ENCODE assay signal across 1 cellular context in the genomic region with DNA sequence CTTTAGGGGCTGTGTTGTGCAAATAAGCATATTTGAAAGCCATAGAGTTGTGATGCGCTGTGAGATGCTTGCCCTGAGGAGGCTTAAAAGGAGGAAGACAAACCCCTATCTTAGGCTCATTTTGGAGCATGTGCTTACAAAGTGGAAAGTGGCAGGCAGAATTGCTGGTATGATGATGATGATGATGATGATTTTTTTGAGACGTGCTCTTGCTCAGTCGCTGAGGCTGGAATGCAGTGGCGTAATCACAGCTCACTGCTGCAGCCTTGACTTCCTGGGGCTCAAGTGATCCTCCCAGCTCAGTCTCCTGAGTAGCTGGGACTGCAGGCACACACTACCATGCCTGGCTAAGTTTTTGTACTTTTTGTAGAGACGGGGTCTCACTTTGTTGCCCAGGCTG.
TF ChIP-seq lines count a peak whose summit lies in the region.

No MANE protein-coding gene starts in this region.

TF ChIP-seq in HepG2, 621 proteins besides CTCF, POLR2A, EP300 and RAD21 (continued from another document and continues in another):
- TF ChIP-seq, protein P1, sequence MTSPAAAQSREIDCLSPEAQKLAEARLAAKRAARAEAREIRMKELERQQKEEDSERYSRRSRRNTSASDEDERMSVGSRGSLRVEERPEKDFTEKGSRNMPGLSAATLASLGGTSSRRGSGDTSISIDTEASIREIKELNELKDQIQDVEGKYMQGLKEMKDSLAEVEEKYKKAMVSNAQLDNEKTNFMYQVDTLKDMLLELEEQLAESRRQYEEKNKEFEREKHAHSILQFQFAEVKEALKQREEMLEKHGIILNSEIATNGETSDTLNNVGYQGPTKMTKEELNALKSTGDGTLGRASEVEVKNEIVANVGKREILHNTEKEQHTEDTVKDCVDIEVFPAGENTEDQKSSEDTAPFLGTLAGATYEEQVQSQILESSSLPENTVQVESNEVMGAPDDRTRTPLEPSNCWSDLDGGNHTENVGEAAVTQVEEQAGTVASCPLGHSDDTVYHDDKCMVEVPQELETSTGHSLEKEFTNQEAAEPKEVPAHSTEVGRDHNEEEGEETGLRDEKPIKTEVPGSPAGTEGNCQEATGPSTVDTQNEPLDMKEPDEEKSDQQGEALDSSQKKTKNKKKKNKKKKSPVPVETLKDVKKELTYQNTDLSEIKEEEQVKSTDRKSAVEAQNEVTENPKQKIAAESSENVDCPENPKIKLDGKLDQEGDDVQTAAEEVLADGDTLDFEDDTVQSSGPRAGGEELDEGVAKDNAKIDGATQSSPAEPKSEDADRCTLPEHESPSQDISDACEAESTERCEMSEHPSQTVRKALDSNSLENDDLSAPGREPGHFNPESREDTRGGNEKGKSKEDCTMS (CRISPR knock-in tag; conservative IDR thresholded peaks at IDR 0.05) = no peak
- peak; percentile 56 for TF ChIP-seq ZNF687 (CRISPR knock-in tag; IDR thresholded peaks at IDR 0.05)
- TF ChIP-seq RFXAP (CRISPR knock-in tag; IDR thresholded peaks at IDR 0.05; ENCODE audit: borderline replicate concordance) = 0 out of 2 replicates have a peak, but pooled peaks have one; percentile 34
- TF ChIP-seq SNAPC2 (CRISPR knock-in tag; IDR thresholded peaks at IDR 0.05) = no peak
- TF ChIP-seq, protein P2, sequence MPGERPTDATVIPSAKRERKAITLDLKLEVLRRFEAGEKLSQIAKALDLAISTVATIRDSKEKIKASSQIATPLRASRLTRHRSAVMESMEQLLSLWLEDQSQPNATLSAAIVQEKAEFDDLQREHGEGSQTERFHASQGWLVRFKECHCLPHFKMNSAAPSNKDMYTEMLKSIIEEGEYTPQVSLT (CRISPR knock-in tag; IDR thresholded peaks at IDR 0.05; ENCODE audit: borderline replicate concordance, low read depth) = no peak
- TF ChIP-seq, protein P3, sequence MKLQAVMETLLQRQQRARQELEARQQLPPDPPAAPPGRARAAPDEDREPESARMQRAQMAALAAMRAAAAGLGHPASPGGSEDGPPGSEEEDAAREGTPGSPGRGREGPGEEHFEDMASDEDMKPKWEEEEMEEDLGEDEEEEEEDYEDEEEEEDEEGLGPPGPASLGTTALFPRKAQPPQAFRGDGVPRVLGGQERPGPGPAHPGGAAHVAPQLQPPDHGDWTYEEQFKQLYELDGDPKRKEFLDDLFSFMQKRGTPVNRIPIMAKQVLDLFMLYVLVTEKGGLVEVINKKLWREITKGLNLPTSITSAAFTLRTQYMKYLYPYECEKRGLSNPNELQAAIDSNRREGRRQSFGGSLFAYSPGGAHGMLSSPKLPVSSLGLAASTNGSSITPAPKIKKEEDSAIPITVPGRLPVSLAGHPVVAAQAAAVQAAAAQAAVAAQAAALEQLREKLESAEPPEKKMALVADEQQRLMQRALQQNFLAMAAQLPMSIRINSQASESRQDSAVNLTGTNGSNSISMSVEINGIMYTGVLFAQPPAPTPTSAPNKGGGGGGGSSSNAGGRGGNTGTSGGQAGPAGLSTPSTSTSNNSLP (IDR thresholded peaks at IDR 0.05; ENCODE audit: low read depth, low read length) = no peak
- TF ChIP-seq, protein P4, sequence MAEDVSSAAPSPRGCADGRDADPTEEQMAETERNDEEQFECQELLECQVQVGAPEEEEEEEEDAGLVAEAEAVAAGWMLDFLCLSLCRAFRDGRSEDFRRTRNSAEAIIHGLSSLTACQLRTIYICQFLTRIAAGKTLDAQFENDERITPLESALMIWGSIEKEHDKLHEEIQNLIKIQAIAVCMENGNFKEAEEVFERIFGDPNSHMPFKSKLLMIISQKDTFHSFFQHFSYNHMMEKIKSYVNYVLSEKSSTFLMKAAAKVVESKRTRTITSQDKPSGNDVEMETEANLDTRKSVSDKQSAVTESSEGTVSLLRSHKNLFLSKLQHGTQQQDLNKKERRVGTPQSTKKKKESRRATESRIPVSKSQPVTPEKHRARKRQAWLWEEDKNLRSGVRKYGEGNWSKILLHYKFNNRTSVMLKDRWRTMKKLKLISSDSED (CRISPR knock-in tag; IDR thresholded peaks at IDR 0.05) = no peak
- no peak for TF ChIP-seq ZNF337 (CRISPR knock-in tag; IDR thresholded peaks at IDR 0.05; ENCODE audit: borderline replicate concordance, low read depth)
- TF ChIP-seq CENPX (CRISPR knock-in tag; IDR thresholded peaks at IDR 0.05) = no peak
- TF ChIP-seq, protein P5, sequence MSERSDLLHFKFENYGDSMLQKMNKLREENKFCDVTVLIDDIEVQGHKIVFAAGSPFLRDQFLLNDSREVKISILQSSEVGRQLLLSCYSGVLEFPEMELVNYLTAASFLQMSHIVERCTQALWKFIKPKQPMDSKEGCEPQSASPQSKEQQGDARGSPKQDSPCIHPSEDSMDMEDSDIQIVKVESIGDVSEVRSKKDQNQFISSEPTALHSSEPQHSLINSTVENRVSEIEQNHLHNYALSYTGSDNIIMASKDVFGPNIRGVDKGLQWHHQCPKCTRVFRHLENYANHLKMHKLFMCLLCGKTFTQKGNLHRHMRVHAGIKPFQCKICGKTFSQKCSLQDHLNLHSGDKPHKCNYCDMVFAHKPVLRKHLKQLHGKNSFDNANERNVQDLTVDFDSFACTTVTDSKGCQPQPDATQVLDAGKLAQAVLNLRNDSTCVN (CRISPR knock-in tag; IDR thresholded peaks at IDR 0.05; ENCODE audit: borderline replicate concordance) = no peak
- TF ChIP-seq FOXM1 (CRISPR knock-in tag; IDR thresholded peaks at IDR 0.05) = no peak
- no peak for TF ChIP-seq ZNF615 (CRISPR knock-in tag; IDR thresholded peaks at IDR 0.05; ENCODE audit: borderline replicate concordance)
- TF ChIP-seq ZFP91 (CRISPR knock-in tag; IDR thresholded peaks at IDR 0.05; ENCODE audit: borderline replicate concordance) = no peak
- TF ChIP-seq ZBTB20 (CRISPR knock-in tag; IDR thresholded peaks at IDR 0.05; ENCODE audit: borderline replicate concordance, low read depth) = no peak
- TF ChIP-seq ASH2L (IDR thresholded peaks at IDR 0.05; ENCODE audit: insufficient read length, low read depth, low read length) = no peak
- TF ChIP-seq RBM39 (IDR thresholded peaks at IDR 0.05; ENCODE audit: low read depth, low read length, poor library complexity, severe bottlenecking) = no peak
- TF ChIP-seq CEBPG (CRISPR knock-in tag; IDR thresholded peaks at IDR 0.05) = peak; percentile 93
- TF ChIP-seq ZNF776 (CRISPR knock-in tag; IDR thresholded peaks at IDR 0.05) = no peak
- TF ChIP-seq ZBTB7B (CRISPR knock-in tag; IDR thresholded peaks at IDR 0.05) = no peak
- TF ChIP-seq, protein P6, sequence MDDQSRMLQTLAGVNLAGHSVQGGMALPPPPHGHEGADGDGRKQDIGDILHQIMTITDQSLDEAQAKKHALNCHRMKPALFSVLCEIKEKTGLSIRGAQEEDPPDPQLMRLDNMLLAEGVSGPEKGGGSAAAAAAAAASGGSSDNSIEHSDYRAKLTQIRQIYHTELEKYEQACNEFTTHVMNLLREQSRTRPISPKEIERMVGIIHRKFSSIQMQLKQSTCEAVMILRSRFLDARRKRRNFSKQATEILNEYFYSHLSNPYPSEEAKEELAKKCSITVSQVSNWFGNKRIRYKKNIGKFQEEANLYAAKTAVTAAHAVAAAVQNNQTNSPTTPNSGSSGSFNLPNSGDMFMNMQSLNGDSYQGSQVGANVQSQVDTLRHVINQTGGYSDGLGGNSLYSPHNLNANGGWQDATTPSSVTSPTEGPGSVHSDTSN (CRISPR knock-in tag; IDR thresholded peaks at IDR 0.05; ENCODE audit: borderline replicate concordance) = no peak
- no peak for TF ChIP-seq ZNF879 (CRISPR knock-in tag; IDR thresholded peaks at IDR 0.05)
- TF ChIP-seq ZNF790 (CRISPR knock-in tag; IDR thresholded peaks at IDR 0.05; ENCODE audit: borderline replicate concordance) = no peak
- no peak for TF ChIP-seq CSRNP1 (CRISPR knock-in tag; IDR thresholded peaks at IDR 0.05)
- no peak for TF ChIP-seq RFX3 (CRISPR knock-in tag; IDR thresholded peaks at IDR 0.05)
- no peak for TF ChIP-seq ZBTB3 (CRISPR knock-in tag; IDR thresholded peaks at IDR 0.05; ENCODE audit: borderline replicate concordance, low read depth)
- TF ChIP-seq ZNF326 (CRISPR knock-in tag; IDR thresholded peaks at IDR 0.05; ENCODE audit: borderline replicate concordance) = no peak
- no peak for TF ChIP-seq ZNF720 (CRISPR knock-in tag; IDR thresholded peaks at IDR 0.05)
- no peak for TF ChIP-seq ATF6 (CRISPR knock-in tag; conservative IDR thresholded peaks at IDR 0.05)
- TF ChIP-seq, protein P7, sequence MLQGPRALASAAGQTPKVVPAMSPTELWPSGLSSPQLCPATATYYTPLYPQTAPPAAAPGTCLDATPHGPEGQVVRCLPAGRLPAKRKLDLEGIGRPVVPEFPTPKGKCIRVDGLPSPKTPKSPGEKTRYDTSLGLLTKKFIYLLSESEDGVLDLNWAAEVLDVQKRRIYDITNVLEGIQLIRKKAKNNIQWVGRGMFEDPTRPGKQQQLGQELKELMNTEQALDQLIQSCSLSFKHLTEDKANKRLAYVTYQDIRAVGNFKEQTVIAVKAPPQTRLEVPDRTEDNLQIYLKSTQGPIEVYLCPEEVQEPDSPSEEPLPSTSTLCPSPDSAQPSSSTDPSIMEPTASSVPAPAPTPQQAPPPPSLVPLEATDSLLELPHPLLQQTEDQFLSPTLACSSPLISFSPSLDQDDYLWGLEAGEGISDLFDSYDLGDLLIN (CRISPR knock-in tag; IDR thresholded peaks at IDR 0.05; ENCODE audit: borderline replicate concordance) = no peak
- no peak for TF ChIP-seq IRF2 (CRISPR knock-in tag; IDR thresholded peaks at IDR 0.05)
- TF ChIP-seq PPARG (CRISPR knock-in tag; conservative IDR thresholded peaks at IDR 0.05) = 0 out of 2 replicates have a peak, but pooled peaks have one; percentile 15
- no peak for TF ChIP-seq NAIF1 (CRISPR knock-in tag; IDR thresholded peaks at IDR 0.05; ENCODE audit: borderline replicate concordance)
- no peak for TF ChIP-seq TOE1 (CRISPR knock-in tag; IDR thresholded peaks at IDR 0.05)
- no peak for TF ChIP-seq NCOA5 (CRISPR knock-in tag; IDR thresholded peaks at IDR 0.05)
- no peak for TF ChIP-seq ZSCAN29 (CRISPR knock-in tag; conservative IDR thresholded peaks at IDR 0.05)
